1 cellular context compared by ENCODE assay signal in genomic region chr15:74780983-74781672, GRCh38.
TF ChIP-seq lines count a peak whose summit lies in the region.

No MANE protein-coding gene starts in this region.

TF ChIP-seq in GM12878, 131 proteins besides CTCF, POLR2A, EP300 and RAD21 (continued from another document and continues in another):
- TF ChIP-seq TAF1 (IDR thresholded peaks at IDR 0.05; ENCODE audit: borderline replicate concordance, low read depth, low read length) (no peak), TCF3 (IDR thresholded peaks at IDR 0.05; ENCODE audit: borderline replicate concordance, insufficient read depth, low read depth, low read length) (no peak), PML (IDR thresholded peaks at IDR 0.05; ENCODE audit: low read length) (no peak), ZBTB11 (CRISPR knock-in tag; IDR thresholded peaks at IDR 0.05) (no peak), BCL3 (IDR thresholded peaks at IDR 0.05; ENCODE audit: borderline replicate concordance, insufficient read depth, low read depth, low read length, poor library complexity, severe bottlenecking) (no peak), KLF5 (IDR thresholded peaks at IDR 0.05; ENCODE audit: partially characterized antibody) (no peak), SUPT20H (IDR thresholded peaks at IDR 0.05; ENCODE audit: borderline replicate concordance, control insufficient read depth, low read depth, low read length) (no peak), SMAD1 (IDR thresholded peaks at IDR 0.05; ENCODE audit: low read depth, partially characterized antibody) (no peak), E2F8 (IDR thresholded peaks at IDR 0.05; ENCODE audit: low read depth, partially characterized antibody) (no peak), REST (IDR thresholded peaks at IDR 0.05; ENCODE audit: low read depth, low read length) (no peak), GABPA (IDR thresholded peaks at IDR 0.05; ENCODE audit: low read depth) (no peak), KDM1A (IDR thresholded peaks at IDR 0.05; ENCODE audit: borderline replicate concordance) (no peak), ZNF274 (IDR thresholded peaks at IDR 0.05; ENCODE audit: insufficient read depth, insufficient read length) (no peak), ZNF622 (IDR thresholded peaks at IDR 0.05) (no peak), MLLT1 (IDR thresholded peaks at IDR 0.05) (peak; percentile 62; the same call in 1 of the 2 replicates), PKNOX1 (IDR thresholded peaks at IDR 0.05) (no peak), SREBF1 (IDR thresholded peaks at IDR 0.05; ENCODE audit: low read length) (no peak), KAT2A (conservative IDR thresholded peaks at IDR 0.05; ENCODE audit: control insufficient read depth, low read depth, low read length) (no peak), ZNF207 (IDR thresholded peaks at IDR 0.05; ENCODE audit: borderline replicate concordance) (no peak), TCF12 (IDR thresholded peaks at IDR 0.05; ENCODE audit: low read depth, low read length) (no peak), BCL11A (IDR thresholded peaks at IDR 0.05; ENCODE audit: low read depth, low read length) (no peak), CREM (IDR thresholded peaks at IDR 0.05; ENCODE audit: low read depth) (peak; percentile 44; the same call in 1 of the 2 replicates), RELA (IDR thresholded peaks at IDR 0.05; ENCODE audit: borderline replicate concordance, partially characterized antibody) (no peak), MTA2 (IDR thresholded peaks at IDR 0.05; ENCODE audit: low read depth) (peak; percentile 18), JUND (IDR thresholded peaks at IDR 0.05; ENCODE audit: low read depth, low read length) (no peak), ZNF687 (IDR thresholded peaks at IDR 0.05) (no peak), TCF7 (IDR thresholded peaks at IDR 0.05; ENCODE audit: borderline replicate concordance) (no peak), DPF2 (IDR thresholded peaks at IDR 0.05) (no peak; the same call in 1 of the 2 replicates), PAX8 (IDR thresholded peaks at IDR 0.05) (no peak), TBL1XR1 (IDR thresholded peaks at IDR 0.05; ENCODE audit: low read depth, low read length) (0 out of 2 replicates have a peak, but pooled peaks have one; percentile 27), IKZF2 (IDR thresholded peaks at IDR 0.05) (peak in 1 of 2 experiments; percentile 39), MEF2B (IDR thresholded peaks at IDR 0.05; ENCODE audit: partially characterized antibody, poor library complexity, severe bottlenecking) (peak; percentile 79), SIN3A (IDR thresholded peaks at IDR 0.05; ENCODE audit: low read depth, low read length) (no peak), ZBTB4 (CRISPR knock-in tag; IDR thresholded peaks at IDR 0.05) (no peak), TARDBP (IDR thresholded peaks at IDR 0.05; ENCODE audit: borderline replicate concordance) (no peak), MAX (IDR thresholded peaks at IDR 0.05; ENCODE audit: low read depth, low read length) (no peak)
